29 cellular contexts compared by ENCODE assay signal in the genomic region with DNA sequence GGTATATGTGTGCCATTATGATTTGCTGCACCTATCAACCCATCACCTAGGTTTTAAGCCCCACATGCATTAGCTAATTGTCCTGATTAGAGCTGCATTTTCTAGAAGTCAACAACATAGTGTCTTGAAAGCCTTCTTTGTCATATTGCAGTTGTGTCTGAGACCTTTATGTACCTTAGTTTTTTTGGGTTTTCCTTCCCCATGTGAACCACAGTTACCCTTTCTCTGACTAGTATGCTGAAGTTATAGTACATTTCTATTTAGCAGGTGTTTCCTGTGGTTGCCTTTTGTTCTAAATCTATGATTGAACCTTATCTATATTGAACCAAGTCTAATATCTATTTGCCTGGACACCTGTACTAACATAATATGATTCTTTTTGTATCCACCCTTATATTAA.
"Had no signal": no experiment of that assay in that cellular context is flagged by ENCODE, and none has a peak within 500 bp of the region (broad histone marks: within the 10 kb centered on the region; RNA-seq: fewer than 3 reads in every experiment).

No MANE protein-coding gene starts in this region.

- H3K4me1 ChIP-seq: esophagus muscularis mucosa, foreskin keratinocyte, gastroesophageal sphincter, prostate gland, right atrium auricular region, testis, tibial nerve, upper lobe of left lung had no signal

- DNase-seq: cortex of kidney; dorsolateral prefrontal cortex; effector CD8-positive, alpha-beta T cell; endodermal cell; foreskin keratinocyte; heart left ventricle; kidney; mesendoderm; naive thymus-derived CD8-positive, alpha-beta T cell; nephron progenitor cell; nucleus accumbens; stimulated activated CD4-positive, alpha-beta T cell treated with anti-CD3 and anti-CD28 coated beads, Interleukin-12 subunit alpha, Interleukin-12 subunit beta, amount 100 ng/mL, for 4 hours; stimulated activated CD4-positive, alpha-beta T cell treated with anti-CD3 and anti-CD28 coated beads, Interleukin-1b, Interleukin-23, amount 100 ng/mL, for 48 hours; stimulated activated CD4-positive, alpha-beta T cell treated with anti-CD3 and anti-CD28 coated beads, Interleukin-4, amount 100 ng/mL, for 1 hour; stimulated activated CD8-positive, alpha-beta memory T cell treated with anti-CD3 and anti-CD28 coated beads, Interleukin-4, amount 100 ng/mL, for 48 hours; stimulated activated naive CD8-positive, alpha-beta T cell treated with anti-CD3 and anti-CD28 coated beads, Interleukin-15, Interleukin-2, amounts not matched to agents 100 U/mL and 50 U/mL, for 24 hours; substantia nigra; testis; upper lobe of left lung had no signal

- H3K27ac ChIP-seq: dorsolateral prefrontal cortex, esophagus muscularis mucosa, foreskin keratinocyte, gastroesophageal sphincter, heart left ventricle, hepatocyte, prostate gland, right atrium auricular region, testis, tibial nerve, upper lobe of left lung had no signal

- H3K4me3 Mint-ChIP-seq: endodermal cell; naive thymus-derived CD8-positive, alpha-beta T cell; nephron progenitor cell had no signal

- H3K27me3 ChIP-seq: dorsolateral prefrontal cortex, esophagus muscularis mucosa, foreskin keratinocyte, gastroesophageal sphincter, heart left ventricle, hepatocyte, right atrium auricular region, testis, tibial nerve, upper lobe of left lung had no signal

- H3K27ac Mint-ChIP-seq: endodermal cell, nephron progenitor cell had no signal

- H3K4me3 ChIP-seq: dorsolateral prefrontal cortex, esophagus muscularis mucosa, gastroesophageal sphincter, heart left ventricle, hepatocyte, lung, prostate gland, right atrium auricular region, smooth muscle cell, testis, tibial nerve, upper lobe of left lung had no signal

- H2AFZ ChIP-seq: hepatocyte had no signal

- H3K79me2 ChIP-seq: hepatocyte had no signal

- H3K36me3 ChIP-seq: esophagus muscularis mucosa, gastroesophageal sphincter, heart left ventricle, prostate gland, right atrium auricular region, tibial nerve, upper lobe of left lung had no signal

- H3K9me3 ChIP-seq: esophagus muscularis mucosa, gastroesophageal sphincter, heart left ventricle, prostate gland, right atrium auricular region, testis, tibial nerve, upper lobe of left lung had no signal

- ATAC-seq: foreskin keratinocyte; gastroesophageal sphincter; heart left ventricle; left lobe of liver; naive thymus-derived CD8-positive, alpha-beta T cell; sciatic nerve; stimulated activated naive CD8-positive, alpha-beta T cell treated with anti-CD3 and anti-CD28 coated beads, Interleukin-15, Interleukin-2, amounts not matched to agents 100 U/mL and 50 U/mL, for 24 hours had no signal

- H3K27me3 Mint-ChIP-seq: naive thymus-derived CD8-positive, alpha-beta T cell had no signal

- H3K4me1 Mint-ChIP-seq: endodermal cell, nephron progenitor cell had no signal

- H3K9me3 Mint-ChIP-seq: naive thymus-derived CD8-positive, alpha-beta T cell had no signal

- H3K4me2 ChIP-seq: hepatocyte, smooth muscle cell had no signal
